Comparison of ENCODE assay signal across 16 cellular contexts in the genomic region with DNA sequence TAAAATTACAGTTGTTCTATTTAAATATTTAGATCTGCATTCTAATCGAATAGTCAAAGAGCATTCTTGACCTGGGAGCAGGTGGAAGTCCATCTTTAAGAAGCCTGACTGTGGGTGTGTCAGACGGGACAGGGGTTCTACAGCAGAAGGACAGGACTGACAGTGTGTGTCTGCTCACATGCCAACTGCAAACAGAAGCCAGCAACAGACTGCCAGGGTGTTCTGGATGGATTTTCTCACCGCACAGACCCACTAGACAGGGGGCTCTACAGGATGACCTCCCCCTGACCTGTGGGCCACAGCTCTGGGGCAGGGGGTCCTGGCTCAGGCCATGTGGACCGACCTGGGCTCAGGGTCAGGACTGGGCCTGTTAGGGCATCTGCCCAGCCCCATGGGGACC. TPM values are rescaled to one million over a fixed set of nuclear protein-coding genes. Genes with fewer than 3 reads are reported as not detected.
DNase-seq lines count a peak whose midpoint lies in the region; ATAC-seq and TF ChIP-seq lines count a peak whose summit lies in the region.
"Had no signal": no experiment of that assay in that cellular context is flagged by ENCODE, and none has a peak within 500 bp of the region (broad histone marks: within the 10 kb centered on the region; RNA-seq: fewer than 3 reads in every experiment).

No MANE protein-coding gene starts in this region.

- CTCF ChIA-PET in activated CD4-positive, alpha-beta T cell treated with anti-CD3 and anti-CD28 coated beads, Interleukin-2, amount 10 ng/mL, durations not matched to agents 7 days and 5 days (lab: Charles Lee): interaction anchor here (0.6 to 3.6 kb wide), 10 partner anchors 9 to 77 kb away, joined by 3 to 18 read pairs (median 4); partner anchors contain the start of gene NAP1L4

- no peaks in the 10 kb centered on the region for H3K27me3 ChIP-seq in DND-41 (ENCODE audit: insufficient read depth, low read length, poor library complexity)
- H3K27me3 ChIP-seq in left lung: no peaks in the 10 kb centered on the region
- H3K27me3 ChIP-seq: ovary, right atrium auricular region had no signal

- H3K79me2 ChIP-seq in DND-41 (ENCODE audit: insufficient read depth, low read length): no peaks in the 10 kb centered on the region

- H3K4me1 ChIP-seq in DND-41 (ENCODE audit: insufficient read depth, low read length) (no peaks in the 10 kb centered on the region), left lung (no peaks in the 10 kb centered on the region)
- H3K4me1 ChIP-seq: right atrium auricular region had no signal

- H2AFZ ChIP-seq in DND-41 (ENCODE audit: low read depth, low read length): no peak overlapping the region

- H3K9me3 Mint-ChIP-seq in activated CD4-positive, alpha-beta T cell treated with anti-CD3 and anti-CD28 coated beads, Interleukin-2, amount 10 ng/mL, durations not matched to agents 7 days and 5 days: no peaks in the 10 kb centered on the region
- H3K9me3 Mint-ChIP-seq in activated naive CD8-positive, alpha-beta T cell (ENCODE audit: low read depth): no peaks in the 10 kb centered on the region
- no peaks in the 10 kb centered on the region for H3K9me3 Mint-ChIP-seq in natural killer cell treated with Interleukin-12 subunit alpha and Interleukin-12 subunit beta and Interleukin-15 and Interleukin-18, amount 100 ng/mL, for 72 hours

- H3K36me3 ChIP-seq in DND-41 (ENCODE audit: insufficient read depth, low read length) (peaks cover 89% of the 10 kb centered on the region), left lung (peaks cover 0 to 100% of the 10 kb centered on the region in 2 donors)
- H3K36me3 ChIP-seq: ovary had no signal

- peak; percentile 30 for DNase-seq in activated CD4-positive, alpha-beta T cell treated with anti-CD3 and anti-CD28 coated beads, Interleukin-2, amount 10 ng/mL, durations not matched to agents 7 days and 5 days
- no peak for DNase-seq in activated CD4-positive, alpha-beta T cell treated with anti-CD3 and anti-CD28 coated beads, Interleukin-2, amount 50 U/mL, for 4 hours
- no peak for DNase-seq in DND-41
- DNase-seq in natural killer cell treated with Interleukin-12 subunit alpha and Interleukin-12 subunit beta and Interleukin-15 and Interleukin-18, amount 100 ng/mL, for 72 hours (ENCODE audit: low spot score): no peak
- no peak for DNase-seq in NCI-H526 (lab: John Stamatoyannopoulos, UW)
- DNase-seq in left lung: no peak
- no peak for DNase-seq in NCI-H1105 treated with DMSO at 0.1 percent for 48 hours (lab: John Stamatoyannopoulos, UW)
- DNase-seq: erythroblast, IMR-90, kidney glomerular epithelial cell, NCI-H1436 treated with DMSO at 0.1 percent for 48 hours, NCI-H510A treated with DMSO at 0.1 percent for 48 hours, ovary had no signal

- ATAC-seq in DND-41 (ENCODE audit: insufficient read depth, low read depth) (no peak), left lung (no peak)
- no peak for ATAC-seq in natural killer cell treated with Interleukin-12 subunit alpha and Interleukin-12 subunit beta and Interleukin-15 and Interleukin-18, amount 100 ng/mL, for 72 hours

- H4K20me1 ChIP-seq in DND-41 (ENCODE audit: insufficient read depth, low read length): peaks cover 3% of the 10 kb centered on the region; the same call in 1 of the 2 replicates

- 0 out of 2 replicates have a peak overlapping the region, but pooled peaks have one; percentile 16 for H3K27ac ChIP-seq in DND-41 (ENCODE audit: low read length)
- H3K27ac ChIP-seq in left lung: no peak overlapping the region
- H3K27ac ChIP-seq: HL-60, ovary, right atrium auricular region had no signal

- POLR2A ChIA-PET in activated CD4-positive, alpha-beta T cell treated with anti-CD3 and anti-CD28 coated beads, Interleukin-2, amount 10 ng/mL, durations not matched to agents 7 days and 5 days (lab: Charles Lee): interaction anchor here (0.7 to 1.6 kb wide), 2 partner anchors 23 to 25 kb away, joined by 7 to 11 read pairs; partner anchors contain the start of gene NAP1L4

- H3K9me3 ChIP-seq in DND-41 (ENCODE audit: insufficient read depth, low read length, severe bottlenecking) (no peaks in the 10 kb centered on the region), left lung (no peaks in the 10 kb centered on the region)
- H3K9me3 ChIP-seq: ovary, right atrium auricular region had no signal

- H3K4me1 Mint-ChIP-seq in activated CD4-positive, alpha-beta T cell treated with anti-CD3 and anti-CD28 coated beads, Interleukin-2, amount 10 ng/mL, durations not matched to agents 7 days and 5 days: peaks cover 86% of the 10 kb centered on the region
- peaks cover 70% of the 10 kb centered on the region for H3K4me1 Mint-ChIP-seq in activated naive CD8-positive, alpha-beta T cell (ENCODE audit: low read depth)
- H3K4me1 Mint-ChIP-seq in natural killer cell treated with Interleukin-12 subunit alpha and Interleukin-12 subunit beta and Interleukin-15 and Interleukin-18, amount 100 ng/mL, for 72 hours (ENCODE audit: low read depth in 2 of 2): peaks cover 9 to 12% of the 10 kb centered on the region in 2 donors

- no peak for TF ChIP-seq CTCF in DND-41 (IDR thresholded peaks at IDR 0.05; ENCODE audit: borderline replicate concordance, extremely low read depth, low read length, poor library complexity, severe bottlenecking)
- no peak for TF ChIP-seq CTCF in left lung (IDR thresholded peaks at IDR 0.05)

- H3K4me2 ChIP-seq in DND-41 (ENCODE audit: insufficient read depth, low read length): no peak overlapping the region

- no peaks in the 10 kb centered on the region for H3K27me3 Mint-ChIP-seq in activated CD4-positive, alpha-beta T cell treated with anti-CD3 and anti-CD28 coated beads, Interleukin-2, amount 10 ng/mL, durations not matched to agents 7 days and 5 days
- H3K27me3 Mint-ChIP-seq in activated naive CD8-positive, alpha-beta T cell: no peaks in the 10 kb centered on the region
- no peaks in the 10 kb centered on the region for H3K27me3 Mint-ChIP-seq in natural killer cell treated with Interleukin-12 subunit alpha and Interleukin-12 subunit beta and Interleukin-15 and Interleukin-18, amount 100 ng/mL, for 72 hours

- peak overlapping the region; percentile 43 for H3K4me3 Mint-ChIP-seq in activated CD4-positive, alpha-beta T cell treated with anti-CD3 and anti-CD28 coated beads, Interleukin-2, amount 10 ng/mL, durations not matched to agents 7 days and 5 days
- H3K4me3 Mint-ChIP-seq in activated naive CD8-positive, alpha-beta T cell: peak overlapping the region; percentile 72
- peak overlapping the region; percentile 32 for H3K4me3 Mint-ChIP-seq in natural killer cell treated with Interleukin-12 subunit alpha and Interleukin-12 subunit beta and Interleukin-15 and Interleukin-18, amount 100 ng/mL, for 72 hours

- peaks cover 73% of the 10 kb centered on the region for H3K36me3 Mint-ChIP-seq in activated CD4-positive, alpha-beta T cell treated with anti-CD3 and anti-CD28 coated beads, Interleukin-2, amount 10 ng/mL, durations not matched to agents 7 days and 5 days (ENCODE audit: low read depth)
- H3K36me3 Mint-ChIP-seq in activated naive CD8-positive, alpha-beta T cell: peaks cover 15% of the 10 kb centered on the region
- H3K36me3 Mint-ChIP-seq in natural killer cell treated with Interleukin-12 subunit alpha and Interleukin-12 subunit beta and Interleukin-15 and Interleukin-18, amount 100 ng/mL, for 72 hours: peaks cover 5% of the 10 kb centered on the region

- intact Hi-C loops in left lung (cut with DNase I): no loop called here

- no peak overlapping the region for H3K4me3 ChIP-seq in DND-41 (ENCODE audit: low read depth in 1 of 2, low read length in 2 of 2)
- no peak overlapping the region for H3K4me3 ChIP-seq in left lung
- H3K4me3 ChIP-seq: ovary, right atrium auricular region had no signal

- H3K9ac ChIP-seq in DND-41 (ENCODE audit: low read depth, low read length): no peak overlapping the region

- H3K27ac Mint-ChIP-seq in activated CD4-positive, alpha-beta T cell treated with anti-CD3 and anti-CD28 coated beads, Interleukin-2, amount 10 ng/mL, durations not matched to agents 7 days and 5 days: peak overlapping the region; percentile 97
- H3K27ac Mint-ChIP-seq in activated naive CD8-positive, alpha-beta T cell: peak overlapping the region; percentile 91
- H3K27ac Mint-ChIP-seq in natural killer cell treated with Interleukin-12 subunit alpha and Interleukin-12 subunit beta and Interleukin-15 and Interleukin-18, amount 100 ng/mL, for 72 hours: peak overlapping the region; percentile 66 to 77

RNA-seq across cellular contexts. Expression of gene NAP1L4, which starts 22.8 kb away (rescaled TPM):
- 100 to 1,000 TPM; 354 to 367 TPM for total RNA-seq in activated CD4-positive, alpha-beta T cell treated with anti-CD3 and anti-CD28 coated beads, Interleukin-2, amount 10 ng/mL, durations not matched to agents 7 days and 5 days
- total RNA-seq in natural killer cell treated with Interleukin-12 subunit alpha and Interleukin-12 subunit beta and Interleukin-15 and Interleukin-18, amount 100 ng/mL, for 72 hours: 100 to 1,000 TPM; 160 to 222 TPM
- 100 to 1,000 TPM; 101 to 122 TPM for total RNA-seq in left lung

RNA-seq across cellular contexts. Expression of gene CARS1, which starts 42.3 kb away (rescaled TPM):
- total RNA-seq in activated CD4-positive, alpha-beta T cell treated with anti-CD3 and anti-CD28 coated beads, Interleukin-2, amount 10 ng/mL, durations not matched to agents 7 days and 5 days: 10 to 100 TPM; 81.4 to 97.6 TPM
- 100 to 1,000 TPM in 1 of 2 donors, 10 to 100 TPM in 1; 88.8 to 128 TPM for total RNA-seq in natural killer cell treated with Interleukin-12 subunit alpha and Interleukin-12 subunit beta and Interleukin-15 and Interleukin-18, amount 100 ng/mL, for 72 hours
- 10 to 100 TPM; 39.3 to 49.9 TPM for total RNA-seq in left lung
